1 cellular context compared by ENCODE assay signal in the genomic region with DNA sequence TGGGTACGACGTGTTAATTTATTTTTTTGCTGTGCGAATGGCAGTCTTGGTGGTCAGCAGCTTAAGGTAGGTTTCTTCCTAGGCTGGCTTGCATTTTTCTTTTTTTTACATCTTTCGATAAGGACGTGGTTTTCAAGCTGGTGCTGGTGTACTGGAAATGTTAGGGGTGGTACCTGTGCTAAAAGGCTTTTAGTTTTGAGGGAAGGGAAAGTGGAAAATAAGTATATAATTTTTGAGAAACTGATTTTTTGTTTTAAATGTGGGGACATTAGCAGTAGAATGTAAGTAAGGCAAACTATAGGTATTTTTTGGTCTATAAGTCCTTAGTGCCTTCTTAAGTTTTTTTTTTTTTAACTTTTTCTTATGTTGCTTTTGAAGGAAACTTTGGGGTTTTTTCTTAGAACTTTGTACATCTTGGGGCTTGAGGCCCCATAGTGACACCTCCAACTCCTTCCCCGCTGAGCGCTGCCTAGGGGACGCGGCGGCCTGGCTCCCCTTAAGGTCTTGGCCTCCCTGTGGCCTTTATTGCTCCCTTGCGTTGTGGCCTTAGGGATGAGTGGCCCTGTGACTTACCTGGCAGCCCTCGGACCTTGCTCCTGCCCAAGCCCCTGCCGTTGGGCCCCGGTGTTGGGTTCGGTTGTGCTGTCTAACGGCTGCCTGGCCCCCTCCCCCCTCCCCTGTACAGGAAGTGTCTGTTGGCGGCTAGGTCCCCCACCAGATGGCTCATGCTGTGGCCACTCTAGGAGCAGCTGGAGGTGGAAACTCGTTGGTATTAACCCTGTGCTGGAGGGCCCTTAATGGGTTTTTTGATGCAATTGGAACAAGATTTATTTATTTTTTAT.
TF ChIP-seq lines count a peak whose summit lies in the region.

No MANE protein-coding gene starts in this region.

TF ChIP-seq in HepG2, 621 proteins besides CTCF, POLR2A, EP300 and RAD21 (continued from another document and continues in another):
- TF ChIP-seq, protein P1, sequence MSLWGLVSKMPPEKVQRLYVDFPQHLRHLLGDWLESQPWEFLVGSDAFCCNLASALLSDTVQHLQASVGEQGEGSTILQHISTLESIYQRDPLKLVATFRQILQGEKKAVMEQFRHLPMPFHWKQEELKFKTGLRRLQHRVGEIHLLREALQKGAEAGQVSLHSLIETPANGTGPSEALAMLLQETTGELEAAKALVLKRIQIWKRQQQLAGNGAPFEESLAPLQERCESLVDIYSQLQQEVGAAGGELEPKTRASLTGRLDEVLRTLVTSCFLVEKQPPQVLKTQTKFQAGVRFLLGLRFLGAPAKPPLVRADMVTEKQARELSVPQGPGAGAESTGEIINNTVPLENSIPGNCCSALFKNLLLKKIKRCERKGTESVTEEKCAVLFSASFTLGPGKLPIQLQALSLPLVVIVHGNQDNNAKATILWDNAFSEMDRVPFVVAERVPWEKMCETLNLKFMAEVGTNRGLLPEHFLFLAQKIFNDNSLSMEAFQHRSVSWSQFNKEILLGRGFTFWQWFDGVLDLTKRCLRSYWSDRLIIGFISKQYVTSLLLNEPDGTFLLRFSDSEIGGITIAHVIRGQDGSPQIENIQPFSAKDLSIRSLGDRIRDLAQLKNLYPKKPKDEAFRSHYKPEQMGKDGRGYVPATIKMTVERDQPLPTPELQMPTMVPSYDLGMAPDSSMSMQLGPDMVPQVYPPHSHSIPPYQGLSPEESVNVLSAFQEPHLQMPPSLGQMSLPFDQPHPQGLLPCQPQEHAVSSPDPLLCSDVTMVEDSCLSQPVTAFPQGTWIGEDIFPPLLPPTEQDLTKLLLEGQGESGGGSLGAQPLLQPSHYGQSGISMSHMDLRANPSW (CRISPR knock-in tag; IDR thresholded peaks at IDR 0.05; ENCODE audit: borderline replicate concordance) = peak; percentile 93; the same call in 1 of the 2 replicates
- TF ChIP-seq NONO (IDR thresholded peaks at IDR 0.05) = no peak
- peak; percentile 97 for TF ChIP-seq NONO (CRISPR knock-in tag; conservative IDR thresholded peaks at IDR 0.05)
- 0 out of 2 replicates have a peak, but pooled peaks have one; percentile 74 for TF ChIP-seq DNMT3B (CRISPR knock-in tag; conservative IDR thresholded peaks at IDR 0.05)
- TF ChIP-seq, protein P2, sequence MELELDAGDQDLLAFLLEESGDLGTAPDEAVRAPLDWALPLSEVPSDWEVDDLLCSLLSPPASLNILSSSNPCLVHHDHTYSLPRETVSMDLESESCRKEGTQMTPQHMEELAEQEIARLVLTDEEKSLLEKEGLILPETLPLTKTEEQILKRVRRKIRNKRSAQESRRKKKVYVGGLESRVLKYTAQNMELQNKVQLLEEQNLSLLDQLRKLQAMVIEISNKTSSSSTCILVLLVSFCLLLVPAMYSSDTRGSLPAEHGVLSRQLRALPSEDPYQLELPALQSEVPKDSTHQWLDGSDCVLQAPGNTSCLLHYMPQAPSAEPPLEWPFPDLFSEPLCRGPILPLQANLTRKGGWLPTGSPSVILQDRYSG (CRISPR knock-in tag; IDR thresholded peaks at IDR 0.05) = no peak; the same call in 1 of the 2 replicates
- no peak for TF ChIP-seq ZNF20 (CRISPR knock-in tag; IDR thresholded peaks at IDR 0.05)
- TF ChIP-seq, protein P3, sequence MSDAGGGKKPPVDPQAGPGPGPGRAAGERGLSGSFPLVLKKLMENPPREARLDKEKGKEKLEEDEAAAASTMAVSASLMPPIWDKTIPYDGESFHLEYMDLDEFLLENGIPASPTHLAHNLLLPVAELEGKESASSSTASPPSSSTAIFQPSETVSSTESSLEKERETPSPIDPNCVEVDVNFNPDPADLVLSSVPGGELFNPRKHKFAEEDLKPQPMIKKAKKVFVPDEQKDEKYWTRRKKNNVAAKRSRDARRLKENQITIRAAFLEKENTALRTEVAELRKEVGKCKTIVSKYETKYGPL (CRISPR knock-in tag; IDR thresholded peaks at IDR 0.05) = no peak
- TF ChIP-seq HNRNPL (IDR thresholded peaks at IDR 0.05; ENCODE audit: low read depth, low read length) = peak; percentile 85
- TF ChIP-seq, protein P4, sequence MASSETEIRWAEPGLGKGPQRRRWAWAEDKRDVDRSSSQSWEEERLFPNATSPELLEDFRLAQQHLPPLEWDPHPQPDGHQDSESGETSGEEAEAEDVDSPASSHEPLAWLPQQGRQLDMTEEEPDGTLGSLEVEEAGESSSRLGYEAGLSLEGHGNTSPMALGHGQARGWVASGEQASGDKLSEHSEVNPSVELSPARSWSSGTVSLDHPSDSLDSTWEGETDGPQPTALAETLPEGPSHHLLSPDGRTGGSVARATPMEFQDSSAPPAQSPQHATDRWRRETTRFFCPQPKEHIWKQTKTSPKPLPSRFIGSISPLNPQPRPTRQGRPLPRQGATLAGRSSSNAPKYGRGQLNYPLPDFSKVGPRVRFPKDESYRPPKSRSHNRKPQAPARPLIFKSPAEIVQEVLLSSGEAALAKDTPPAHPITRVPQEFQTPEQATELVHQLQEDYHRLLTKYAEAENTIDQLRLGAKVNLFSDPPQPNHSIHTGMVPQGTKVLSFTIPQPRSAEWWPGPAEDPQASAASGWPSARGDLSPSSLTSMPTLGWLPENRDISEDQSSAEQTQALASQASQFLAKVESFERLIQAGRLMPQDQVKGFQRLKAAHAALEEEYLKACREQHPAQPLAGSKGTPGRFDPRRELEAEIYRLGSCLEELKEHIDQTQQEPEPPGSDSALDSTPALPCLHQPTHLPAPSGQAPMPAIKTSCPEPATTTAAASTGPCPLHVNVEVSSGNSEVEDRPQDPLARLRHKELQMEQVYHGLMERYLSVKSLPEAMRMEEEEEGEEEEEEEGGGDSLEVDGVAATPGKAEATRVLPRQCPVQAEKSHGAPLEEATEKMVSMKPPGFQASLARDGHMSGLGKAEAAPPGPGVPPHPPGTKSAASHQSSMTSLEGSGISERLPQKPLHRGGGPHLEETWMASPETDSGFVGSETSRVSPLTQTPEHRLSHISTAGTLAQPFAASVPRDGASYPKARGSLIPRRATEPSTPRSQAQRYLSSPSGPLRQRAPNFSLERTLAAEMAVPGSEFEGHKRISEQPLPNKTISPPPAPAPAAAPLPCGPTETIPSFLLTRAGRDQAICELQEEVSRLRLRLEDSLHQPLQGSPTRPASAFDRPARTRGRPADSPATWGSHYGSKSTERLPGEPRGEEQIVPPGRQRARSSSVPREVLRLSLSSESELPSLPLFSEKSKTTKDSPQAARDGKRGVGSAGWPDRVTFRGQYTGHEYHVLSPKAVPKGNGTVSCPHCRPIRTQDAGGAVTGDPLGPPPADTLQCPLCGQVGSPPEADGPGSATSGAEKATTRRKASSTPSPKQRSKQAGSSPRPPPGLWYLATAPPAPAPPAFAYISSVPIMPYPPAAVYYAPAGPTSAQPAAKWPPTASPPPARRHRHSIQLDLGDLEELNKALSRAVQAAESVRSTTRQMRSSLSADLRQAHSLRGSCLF (CRISPR knock-in tag; IDR thresholded peaks at IDR 0.05; ENCODE audit: borderline replicate concordance) = no peak
- TF ChIP-seq ZNF775 (CRISPR knock-in tag; IDR thresholded peaks at IDR 0.05; ENCODE audit: borderline replicate concordance) = peak; percentile 74; the same call in 1 of the 2 replicates
- TF ChIP-seq TP53 (CRISPR knock-in tag; conservative IDR thresholded peaks at IDR 0.05) = peak; percentile 74; the same call in 1 of the 2 replicates
- TF ChIP-seq ZSCAN21 (CRISPR knock-in tag; IDR thresholded peaks at IDR 0.05; ENCODE audit: borderline replicate concordance) = peak; percentile 98
- TF ChIP-seq ZNF136 (CRISPR knock-in tag; IDR thresholded peaks at IDR 0.05; ENCODE audit: low read depth) = no peak; the same call in 1 of the 2 replicates
- peak; percentile 78 for TF ChIP-seq RARA (CRISPR knock-in tag; IDR thresholded peaks at IDR 0.05)
- TF ChIP-seq ZBTB8A (CRISPR knock-in tag; IDR thresholded peaks at IDR 0.05; ENCODE audit: borderline replicate concordance, low read depth) = 0 out of 2 replicates have a peak, but pooled peaks have one; percentile 77
- TF ChIP-seq FOSL1 (CRISPR knock-in tag; IDR thresholded peaks at IDR 0.05; ENCODE audit: borderline replicate concordance) = peak; percentile 49; the same call in 1 of the 2 replicates
- TF ChIP-seq SMAD1 (CRISPR knock-in tag; IDR thresholded peaks at IDR 0.05; ENCODE audit: borderline replicate concordance, low read depth) = peak; percentile 99
- TF ChIP-seq MAZ (IDR thresholded peaks at IDR 0.05; ENCODE audit: borderline replicate concordance, low read depth, low read length) = peak; percentile 97
- TF ChIP-seq MAZ (CRISPR knock-in tag; IDR thresholded peaks at IDR 0.05; ENCODE audit: low read depth) = peak; percentile 92
- no peak for TF ChIP-seq ZNF577 (CRISPR knock-in tag; IDR thresholded peaks at IDR 0.05; ENCODE audit: borderline replicate concordance, low read depth)
- TF ChIP-seq, protein P5, sequence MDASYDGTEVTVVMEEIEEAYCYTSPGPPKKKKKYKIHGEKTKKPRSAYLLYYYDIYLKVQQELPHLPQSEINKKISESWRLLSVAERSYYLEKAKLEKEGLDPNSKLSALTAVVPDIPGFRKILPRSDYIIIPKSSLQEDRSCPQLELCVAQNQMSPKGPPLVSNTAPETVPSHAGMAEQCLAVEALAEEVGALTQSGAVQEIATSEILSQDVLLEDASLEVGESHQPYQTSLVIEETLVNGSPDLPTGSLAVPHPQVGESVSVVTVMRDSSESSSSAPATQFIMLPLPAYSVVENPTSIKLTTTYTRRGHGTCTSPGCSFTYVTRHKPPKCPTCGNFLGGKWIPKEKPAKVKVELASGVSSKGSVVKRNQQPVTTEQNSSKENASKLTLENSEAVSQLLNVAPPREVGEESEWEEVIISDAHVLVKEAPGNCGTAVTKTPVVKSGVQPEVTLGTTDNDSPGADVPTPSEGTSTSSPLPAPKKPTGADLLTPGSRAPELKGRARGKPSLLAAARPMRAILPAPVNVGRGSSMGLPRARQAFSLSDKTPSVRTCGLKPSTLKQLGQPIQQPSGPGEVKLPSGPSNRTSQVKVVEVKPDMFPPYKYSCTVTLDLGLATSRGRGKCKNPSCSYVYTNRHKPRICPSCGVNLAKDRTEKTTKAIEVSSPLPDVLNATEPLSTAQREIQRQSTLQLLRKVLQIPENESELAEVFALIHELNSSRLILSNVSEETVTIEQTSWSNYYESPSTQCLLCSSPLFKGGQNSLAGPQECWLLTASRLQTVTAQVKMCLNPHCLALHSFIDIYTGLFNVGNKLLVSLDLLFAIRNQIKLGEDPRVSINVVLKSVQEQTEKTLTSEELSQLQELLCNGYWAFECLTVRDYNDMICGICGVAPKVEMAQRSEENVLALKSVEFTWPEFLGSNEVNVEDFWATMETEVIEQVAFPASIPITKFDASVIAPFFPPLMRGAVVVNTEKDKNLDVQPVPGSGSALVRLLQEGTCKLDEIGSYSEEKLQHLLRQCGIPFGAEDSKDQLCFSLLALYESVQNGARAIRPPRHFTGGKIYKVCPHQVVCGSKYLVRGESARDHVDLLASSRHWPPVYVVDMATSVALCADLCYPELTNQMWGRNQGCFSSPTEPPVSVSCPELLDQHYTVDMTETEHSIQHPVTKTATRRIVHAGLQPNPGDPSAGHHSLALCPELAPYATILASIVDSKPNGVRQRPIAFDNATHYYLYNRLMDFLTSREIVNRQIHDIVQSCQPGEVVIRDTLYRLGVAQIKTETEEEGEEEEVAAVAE (CRISPR knock-in tag; IDR thresholded peaks at IDR 0.05; ENCODE audit: borderline replicate concordance) = 0 out of 2 replicates have a peak, but pooled peaks have one; percentile 86
- peak; percentile 95 for TF ChIP-seq KLF11 (CRISPR knock-in tag; IDR thresholded peaks at IDR 0.05)
- TF ChIP-seq, protein P6, sequence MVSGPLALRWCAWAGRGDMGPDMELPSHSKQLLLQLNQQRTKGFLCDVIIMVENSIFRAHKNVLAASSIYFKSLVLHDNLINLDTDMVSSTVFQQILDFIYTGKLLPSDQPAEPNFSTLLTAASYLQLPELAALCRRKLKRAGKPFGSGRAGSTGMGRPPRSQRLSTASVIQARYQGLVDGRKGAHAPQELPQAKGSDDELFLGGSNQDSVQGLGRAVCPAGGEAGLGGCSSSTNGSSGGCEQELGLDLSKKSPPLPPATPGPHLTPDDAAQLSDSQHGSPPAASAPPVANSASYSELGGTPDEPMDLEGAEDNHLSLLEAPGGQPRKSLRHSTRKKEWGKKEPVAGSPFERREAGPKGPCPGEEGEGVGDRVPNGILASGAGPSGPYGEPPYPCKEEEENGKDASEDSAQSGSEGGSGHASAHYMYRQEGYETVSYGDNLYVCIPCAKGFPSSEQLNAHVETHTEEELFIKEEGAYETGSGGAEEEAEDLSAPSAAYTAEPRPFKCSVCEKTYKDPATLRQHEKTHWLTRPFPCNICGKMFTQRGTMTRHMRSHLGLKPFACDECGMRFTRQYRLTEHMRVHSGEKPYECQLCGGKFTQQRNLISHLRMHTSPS (CRISPR knock-in tag; IDR thresholded peaks at IDR 0.05; ENCODE audit: low read depth) = 0 out of 2 replicates have a peak, but pooled peaks have one; percentile 61
- TF ChIP-seq PTBP1 (IDR thresholded peaks at IDR 0.05; ENCODE audit: low read depth, low read length, poor library complexity, severe bottlenecking) = peak; percentile 90
- TF ChIP-seq, protein P7, sequence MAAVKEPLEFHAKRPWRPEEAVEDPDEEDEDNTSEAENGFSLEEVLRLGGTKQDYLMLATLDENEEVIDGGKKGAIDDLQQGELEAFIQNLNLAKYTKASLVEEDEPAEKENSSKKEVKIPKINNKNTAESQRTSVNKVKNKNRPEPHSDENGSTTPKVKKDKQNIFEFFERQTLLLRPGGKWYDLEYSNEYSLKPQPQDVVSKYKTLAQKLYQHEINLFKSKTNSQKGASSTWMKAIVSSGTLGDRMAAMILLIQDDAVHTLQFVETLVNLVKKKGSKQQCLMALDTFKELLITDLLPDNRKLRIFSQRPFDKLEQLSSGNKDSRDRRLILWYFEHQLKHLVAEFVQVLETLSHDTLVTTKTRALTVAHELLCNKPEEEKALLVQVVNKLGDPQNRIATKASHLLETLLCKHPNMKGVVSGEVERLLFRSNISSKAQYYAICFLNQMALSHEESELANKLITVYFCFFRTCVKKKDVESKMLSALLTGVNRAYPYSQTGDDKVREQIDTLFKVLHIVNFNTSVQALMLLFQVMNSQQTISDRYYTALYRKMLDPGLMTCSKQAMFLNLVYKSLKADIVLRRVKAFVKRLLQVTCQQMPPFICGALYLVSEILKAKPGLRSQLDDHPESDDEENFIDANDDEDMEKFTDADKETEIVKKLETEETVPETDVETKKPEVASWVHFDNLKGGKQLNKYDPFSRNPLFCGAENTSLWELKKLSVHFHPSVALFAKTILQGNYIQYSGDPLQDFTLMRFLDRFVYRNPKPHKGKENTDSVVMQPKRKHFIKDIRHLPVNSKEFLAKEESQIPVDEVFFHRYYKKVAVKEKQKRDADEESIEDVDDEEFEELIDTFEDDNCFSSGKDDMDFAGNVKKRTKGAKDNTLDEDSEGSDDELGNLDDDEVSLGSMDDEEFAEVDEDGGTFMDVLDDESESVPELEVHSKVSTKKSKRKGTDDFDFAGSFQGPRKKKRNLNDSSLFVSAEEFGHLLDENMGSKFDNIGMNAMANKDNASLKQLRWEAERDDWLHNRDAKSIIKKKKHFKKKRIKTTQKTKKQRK (IDR thresholded peaks at IDR 0.05; ENCODE audit: low read length) = no peak
- peak; percentile 97 for TF ChIP-seq KDM4B (CRISPR knock-in tag; IDR thresholded peaks at IDR 0.05)
- TF ChIP-seq ZNF589 (CRISPR knock-in tag; conservative IDR thresholded peaks at IDR 0.05) = 0 out of 2 replicates have a peak, but pooled peaks have one; percentile 45
- peak; percentile 90 for TF ChIP-seq ZNF772 (CRISPR knock-in tag; IDR thresholded peaks at IDR 0.05)
- peak; percentile 79 for TF ChIP-seq RCOR2 (CRISPR knock-in tag; IDR thresholded peaks at IDR 0.05)
- peak; percentile 79 for TF ChIP-seq ZNF777 (CRISPR knock-in tag; IDR thresholded peaks at IDR 0.05)
- TF ChIP-seq, protein P8, sequence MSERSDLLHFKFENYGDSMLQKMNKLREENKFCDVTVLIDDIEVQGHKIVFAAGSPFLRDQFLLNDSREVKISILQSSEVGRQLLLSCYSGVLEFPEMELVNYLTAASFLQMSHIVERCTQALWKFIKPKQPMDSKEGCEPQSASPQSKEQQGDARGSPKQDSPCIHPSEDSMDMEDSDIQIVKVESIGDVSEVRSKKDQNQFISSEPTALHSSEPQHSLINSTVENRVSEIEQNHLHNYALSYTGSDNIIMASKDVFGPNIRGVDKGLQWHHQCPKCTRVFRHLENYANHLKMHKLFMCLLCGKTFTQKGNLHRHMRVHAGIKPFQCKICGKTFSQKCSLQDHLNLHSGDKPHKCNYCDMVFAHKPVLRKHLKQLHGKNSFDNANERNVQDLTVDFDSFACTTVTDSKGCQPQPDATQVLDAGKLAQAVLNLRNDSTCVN (CRISPR knock-in tag; IDR thresholded peaks at IDR 0.05; ENCODE audit: borderline replicate concordance) = peak; percentile 94
- TF ChIP-seq SMARCE1 (IDR thresholded peaks at IDR 0.05; ENCODE audit: borderline replicate concordance) = no peak
